Comparison of ENCODE assay signal across 9 cellular contexts in the genomic region with DNA sequence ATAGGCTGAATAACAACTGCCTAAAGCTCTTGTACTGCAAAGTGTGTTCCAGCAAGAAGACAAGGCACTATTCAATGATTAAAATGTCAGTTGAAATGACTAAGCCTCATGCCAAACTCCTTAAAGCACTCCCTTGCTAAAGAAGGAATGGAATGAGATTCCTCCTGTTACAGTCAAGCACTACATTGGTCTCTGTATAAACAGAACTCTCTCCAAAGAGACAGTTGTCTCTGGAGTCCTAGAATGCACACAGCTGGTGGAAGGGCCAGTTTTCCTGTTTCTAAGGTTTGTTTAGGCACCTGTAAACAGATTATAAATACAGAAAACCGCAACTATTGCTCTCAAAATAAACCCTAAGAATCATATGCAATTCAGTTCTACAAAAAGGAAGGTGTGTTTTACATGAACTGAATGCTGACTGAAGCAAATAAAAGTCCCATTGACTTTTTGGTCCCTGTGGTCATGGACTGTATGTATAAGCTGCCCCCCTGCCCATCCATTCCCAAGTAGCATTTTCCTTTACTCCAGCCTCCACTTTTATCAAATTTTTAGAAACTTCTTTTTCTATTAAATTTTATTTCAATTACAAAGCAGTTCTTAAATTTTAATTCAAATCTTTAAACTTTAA. TPM values are rescaled to one million over a fixed set of nuclear protein-coding genes. Genes with fewer than 3 reads are reported as not detected.
DNase-seq lines count a peak whose midpoint lies in the region; ATAC-seq and TF ChIP-seq lines count a peak whose summit lies in the region.
"Had no signal": no experiment of that assay in that cellular context is flagged by ENCODE, and none has a peak within 500 bp of the region (broad histone marks: within the 10 kb centered on the region; RNA-seq: fewer than 3 reads in every experiment).

No MANE protein-coding gene starts in this region.

- H3K4me1 ChIP-seq in Caco-2, result peaks cover 47% of the 10 kb centered on the region
- peaks cover 30% of the 10 kb centered on the region for H3K4me1 ChIP-seq in RWPE2 (ENCODE audit: insufficient read depth, poor library complexity, severe bottlenecking)

- H3K27ac ChIP-seq in RWPE2 (ENCODE audit: poor library complexity, severe bottlenecking), result peak overlapping the region; percentile 52

- peak; percentile 98 for ATAC-seq in RWPE2 (ENCODE audit: low read depth)

- TF ChIP-seq CTCF in Caco-2 (IDR thresholded peaks at IDR 0.05; ENCODE audit: insufficient read depth in 1 of 2, low read depth in 1 of 2, low read length in 1 of 2, severe bottlenecking in 1 of 2, unreplicated experiment in 1 of 2), result no peak
- no peak for TF ChIP-seq CTCF in RWPE2 (IDR thresholded peaks at IDR 0.05; ENCODE audit: poor library complexity, severe bottlenecking)
- no peak for TF ChIP-seq CTCF in fibroblast of villous mesenchyme (IDR thresholded peaks at IDR 0.05; ENCODE audit: insufficient read depth, low read depth, low read length)

- peaks cover 13% of the 10 kb centered on the region for H3K36me3 Mint-ChIP-seq in Caco-2 (ENCODE audit: insufficient read depth, unreplicated experiment)

- no peak overlapping the region for H3K4me3 ChIP-seq in Caco-2 (ENCODE audit: low read depth, low read length)
- no peak overlapping the region for H3K4me3 ChIP-seq in RWPE2 (ENCODE audit: severe bottlenecking)
- H3K4me3 ChIP-seq in fibroblast of villous mesenchyme (ENCODE audit: low read depth, low read length), result no peak overlapping the region

- DNase-seq in Caco-2, result peak in 1 of 2 experiments; percentile 36
- DNase-seq in RWPE2 (ENCODE audit: low spot score), result no peak
- peak; percentile 86 for DNase-seq in fibroblast of villous mesenchyme (ENCODE audit: low read depth)
- peak; percentile 56 for DNase-seq in pons (ENCODE audit: low spot score)
- no peak for DNase-seq in SKM-1 (lab: John Stamatoyannopoulos, UW; ENCODE audit: unreplicated experiment)
- DNase-seq in globus pallidus (ENCODE audit: low spot score), result no peak
- no peak for DNase-seq in NCI-H1930 (lab: John Stamatoyannopoulos, UW)
- no peak for DNase-seq in SKM-1 treated with dmso at 0.1 percent for 144 hours (lab: John Stamatoyannopoulos, UW; ENCODE audit: unreplicated experiment)

- peaks cover 18% of the 10 kb centered on the region for H3K4me1 Mint-ChIP-seq in Caco-2 (ENCODE audit: low read depth, unreplicated experiment)

- no TSS peak for BruUV-seq in Caco-2 (replicated peaks; lab: Mats Ljungman, UMichigan)

- H3K36me3 ChIP-seq in Caco-2 (ENCODE audit: control insufficient read depth, insufficient read depth, low read length) (no peaks in the 10 kb centered on the region), RWPE2 (ENCODE audit: low read depth) (peaks cover 50% of the 10 kb centered on the region)

- POLR2A ChIA-PET in Caco-2 (lab: Charles Lee), result no interaction called here

- H3K27me3 Mint-ChIP-seq in Caco-2 (ENCODE audit: insufficient read depth, unreplicated experiment), result no peaks in the 10 kb centered on the region

- H3K27me3 ChIP-seq in Caco-2 (replicated peaks; ENCODE audit: control insufficient read depth, insufficient read depth, low read length) (no peaks in the 10 kb centered on the region), RWPE2 (ENCODE audit: insufficient read depth, poor library complexity, severe bottlenecking) (no peaks in the 10 kb centered on the region)

- H3K9me3 Mint-ChIP-seq in Caco-2 (ENCODE audit: unreplicated experiment), result no peaks in the 10 kb centered on the region

- H3K4me3 Mint-ChIP-seq in Caco-2 (ENCODE audit: unreplicated experiment), result peak overlapping the region; percentile 52

- peak overlapping the region; percentile 80 for H3K27ac Mint-ChIP-seq in Caco-2 (ENCODE audit: unreplicated experiment)

- CTCF ChIA-PET in Caco-2 (lab: Charles Lee), result interaction anchor here (1.2 kb wide), 1 partner anchor 9 kb away, joined by 3 read pairs; no protein-coding TSS in a partner anchor

- intact Hi-C loops in Caco-2 (cut with micrococcal nuclease; ENCODE audit: unreplicated experiment), result loop anchor here (1.0 kb wide), 1 partner anchor 9 kb away; no protein-coding TSS in a partner anchor

- H3K9me3 ChIP-seq in Caco-2, result no peaks in the 10 kb centered on the region
- no peaks in the 10 kb centered on the region for H3K9me3 ChIP-seq in RWPE2 (ENCODE audit: severe bottlenecking)

RNA-seq across cellular contexts. Expression of a gene that starts 47.0 kb away (rescaled TPM):
- total RNA-seq in Caco-2 (2022) (135 and 141 TPM in 2 replicates), fibroblast of villous mesenchyme (306 and 454 TPM in 2 replicates)
- total RNA-seq: activated CD8-positive, alpha-beta memory T cell treated with anti-CD3 and anti-CD28 coated beads for 36 hours had no signal

Comparison
In these comparisons a context has a peak if more than half of its experiments do, and no peak if none do; other contexts are left out.
1. DNase-seq: peak in fibroblast of villous mesenchyme (single experiment) and pons (single experiment); none in RWPE2 (single experiment), SKM-1 (single experiment), globus pallidus (single experiment), NCI-H1930 (0 of 2) and SKM-1 treated with dmso at 0.1 percent for 144 hours (single experiment).